10 cellular contexts compared by ENCODE assay signal in genomic region chr16:1078579-1079021, GRCh38. TPM values are rescaled to one million over a fixed set of nuclear protein-coding genes. Genes with fewer than 3 reads are reported as not detected.
DNase-seq lines count a peak whose midpoint lies in the region; ATAC-seq and TF ChIP-seq lines count a peak whose summit lies in the region.
"Had no signal": no experiment of that assay in that cellular context is flagged by ENCODE, and none has a peak within 500 bp of the region (broad histone marks: within the 10 kb centered on the region; RNA-seq: fewer than 3 reads in every experiment).

No MANE protein-coding gene starts in this region.

- peak; percentile 31 to 54 for ATAC-seq in lower lobe of right lung
- ATAC-seq in GM23338, result no peak
- no peak for ATAC-seq in sciatic nerve

- H3K4me1 ChIP-seq in lower lobe of right lung (no peaks in the 10 kb centered on the region), GM23338 (ENCODE audit: insufficient read depth) (no peaks in the 10 kb centered on the region)

- H3K36me3 Mint-ChIP-seq in GM23338 (ENCODE audit: low read depth), result no peaks in the 10 kb centered on the region
- H3K36me3 Mint-ChIP-seq: activated naive CD8-positive, alpha-beta T cell treated with anti-CD3 and anti-CD28 coated beads for 36 hours had no signal

- peaks cover 74% of the 10 kb centered on the region for H3K27me3 ChIP-seq in lower lobe of right lung (ENCODE audit: low read depth)
- H3K27me3 ChIP-seq in GM23338 (ENCODE audit: insufficient read depth), result no peaks in the 10 kb centered on the region

- no peak overlapping the region for H2AFZ ChIP-seq in GM23338

- H3K4me3 ChIP-seq in astrocyte of the cerebellum (ENCODE audit: low read depth, low read length), result no peak overlapping the region
- no peak overlapping the region for H3K4me3 ChIP-seq in lower lobe of right lung
- H3K4me3 ChIP-seq in GM23338, result no peak overlapping the region

- H3K79me2 ChIP-seq in GM23338 (replicated peaks; ENCODE audit: insufficient read depth), result no peaks in the 10 kb centered on the region

- H3K27me3 Mint-ChIP-seq in GM23338 (ENCODE audit: insufficient read depth, low read depth, poor library complexity), result peaks cover 6% of the 10 kb centered on the region

- H3K27ac Mint-ChIP-seq in GM23338, result no peak overlapping the region
- H3K27ac Mint-ChIP-seq: activated naive CD8-positive, alpha-beta T cell treated with anti-CD3 and anti-CD28 coated beads for 36 hours had no signal

- intact Hi-C loops in lower lobe of right lung (cut with DNase I), result no loop called here
- intact Hi-C loops in sciatic nerve (cut with DNase I), result no loop called here

- H3K4me2 ChIP-seq in GM23338, result no peak overlapping the region

- in situ Hi-C loops in astrocyte of the cerebellum (cut with HindIII; ENCODE audit: low sequenced_read_pairs), result no loop called here

- H3K4me1 Mint-ChIP-seq in GM23338, result peaks cover 6% of the 10 kb centered on the region; the same call in 2 of the 3 replicates
- H3K4me1 Mint-ChIP-seq: activated naive CD8-positive, alpha-beta T cell treated with anti-CD3 and anti-CD28 coated beads for 36 hours had no signal

- H3F3A ChIP-seq in GM23338 (replicated peaks; ENCODE audit: low read depth), result no peaks in the 10 kb centered on the region

- H3K36me3 ChIP-seq in lower lobe of right lung (no peaks in the 10 kb centered on the region), GM23338 (ENCODE audit: insufficient read depth) (no peaks in the 10 kb centered on the region)

- H3K9me3 Mint-ChIP-seq in GM23338, result no peaks in the 10 kb centered on the region
- H3K9me3 Mint-ChIP-seq: activated naive CD8-positive, alpha-beta T cell treated with anti-CD3 and anti-CD28 coated beads for 36 hours had no signal

- no peak overlapping the region for H3K4me3 Mint-ChIP-seq in GM23338
- H3K4me3 Mint-ChIP-seq: activated naive CD8-positive, alpha-beta T cell treated with anti-CD3 and anti-CD28 coated beads for 36 hours had no signal

- TF ChIP-seq CTCF in astrocyte of the cerebellum (IDR thresholded peaks at IDR 0.05; ENCODE audit: low read depth, low read length, missing control alignments) (no peak), lower lobe of right lung (IDR thresholded peaks at IDR 0.05) (no peak), GM23338 (conservative IDR thresholded peaks at IDR 0.05; ENCODE audit: low read depth in 2 of 2) (no peak)

- no peaks in the 10 kb centered on the region for H3K9me3 ChIP-seq in lower lobe of right lung

- no peaks in the 10 kb centered on the region for H3K9me2 ChIP-seq in GM23338 (ENCODE audit: insufficient read depth)

- H3K27ac ChIP-seq in lower lobe of right lung (no peak overlapping the region), GM23338 (ENCODE audit: low read depth) (no peak overlapping the region)

- peak; percentile 91 for DNase-seq in DMS 273 (lab: John Stamatoyannopoulos, UW; ENCODE audit: unreplicated experiment)
- peak; percentile 62 for DNase-seq in NCI-H2029 treated with DMSO at 0.1 percent for 48 hours (lab: John Stamatoyannopoulos, UW)
- DNase-seq in astrocyte of the cerebellum (ENCODE audit: low read depth), result peak; percentile 3
- no peak for DNase-seq in lower lobe of right lung
- DNase-seq in GM23338 (ENCODE audit: low spot score), result no peak
- DNase-seq in mesenteric fat pad (ENCODE audit: low spot score), result no peak
- DNase-seq in sciatic nerve (ENCODE audit: low spot score), result no peak
- DNase-seq in stimulated activated CD4-positive, alpha-beta T cell treated with anti-CD3 and anti-CD28 coated beads, Interleukin-15, amount 100 ng/mL, for 24 hours, result no peak
- DNase-seq: activated naive CD8-positive, alpha-beta T cell treated with anti-CD3 and anti-CD28 coated beads for 36 hours had no signal

- H4K20me1 ChIP-seq in GM23338 (replicated peaks; ENCODE audit: insufficient read depth), result no peaks in the 10 kb centered on the region

TF ChIP-seq in GM23338, 12 proteins besides CTCF, POLR2A, EP300 and RAD21 (continues in another document):
- TF ChIP-seq REST (IDR thresholded peaks at IDR 0.05; ENCODE audit: unreplicated experiment), result no peak

RNA-seq across cellular contexts. Expression of gene SSTR5, which starts 6.1 kb away (rescaled TPM):
- total RNA-seq in lower lobe of right lung, result not detected
- total RNA-seq in GM23338 (2014; rRNA removed; shearing (Covaris generic)), result 1.0 TPM in 1 of 2 replicates, not detected in the other
- 0.60 TPM in 1 of 2 replicates, not detected in the other for polyA plus RNA-seq in GM23338 (2016; fragmentation: Nextera tagmentation; extraction: Ambion mirVana)
- total RNA-seq in mesenteric fat pad, result not detected
- total RNA-seq in sciatic nerve, result not detected
- total RNA-seq: activated naive CD8-positive, alpha-beta T cell treated with anti-CD3 and anti-CD28 coated beads for 36 hours; T-helper 2 cell treated with Interferon-gamma antibody and Interleukin-4, amounts not matched to agents 100 ng/mL and 5 ng/mL, for 36 hours had no signal

RNA-seq across cellular contexts. Expression of gene C1QTNF8, which starts 17.4 kb away (rescaled TPM):
- total RNA-seq in lower lobe of right lung (not detected), mesenteric fat pad (not detected), sciatic nerve (not detected)
- total RNA-seq in GM23338 (2014; rRNA removed; shearing (Covaris generic)), result not detected in 2 replicates
- polyA plus RNA-seq in GM23338 (2016; fragmentation: Nextera tagmentation; extraction: Ambion mirVana), result not detected in 2 replicates
- total RNA-seq: activated naive CD8-positive, alpha-beta T cell treated with anti-CD3 and anti-CD28 coated beads for 36 hours; T-helper 2 cell treated with Interferon-gamma antibody and Interleukin-4, amounts not matched to agents 100 ng/mL and 5 ng/mL, for 36 hours had no signal

Comparison
In these comparisons a context has a peak if more than half of its experiments do, and no peak if none do; other contexts are left out.
1. DNase-seq: peak in DMS 273 (single experiment), NCI-H2029 treated with DMSO at 0.1 percent for 48 hours (single experiment) and astrocyte of the cerebellum (single experiment); none in lower lobe of right lung (single experiment), GM23338 (single experiment), mesenteric fat pad (single experiment), sciatic nerve (single experiment) and stimulated activated CD4-positive, alpha-beta T cell treated with anti-CD3 and anti-CD28 coated beads, Interleukin-15, amount 100 ng/mL, for 24 hours (single experiment).
2. ATAC-seq: peak in lower lobe of right lung (2 of 2); none in GM23338 (single experiment) and sciatic nerve (single experiment).